Comparison of ENCODE assay signal across 1 cellular context in genomic region chr1:61337981-61338848, GRCh38.
TF ChIP-seq lines count a peak whose summit lies in the region.

No MANE protein-coding gene starts in this region.

TF ChIP-seq in HepG2, 621 proteins besides CTCF, POLR2A, EP300 and RAD21 (continued from another document and continues in another):
- TF ChIP-seq CENPBD1 (CRISPR knock-in tag; IDR thresholded peaks at IDR 0.05; ENCODE audit: borderline replicate concordance, low read depth) (no peak), KDM2A (CRISPR knock-in tag; IDR thresholded peaks at IDR 0.05; ENCODE audit: borderline replicate concordance, low read depth) (0 out of 2 replicates have a peak, but pooled peaks have one; percentile 52), FOXA3 (CRISPR knock-in tag; IDR thresholded peaks at IDR 0.05) (peak; percentile 86), MTA1 (CRISPR knock-in tag; IDR thresholded peaks at IDR 0.05; ENCODE audit: borderline replicate concordance) (no peak), ZMYM4 (CRISPR knock-in tag; IDR thresholded peaks at IDR 0.05) (peak; percentile 60), NFYC (CRISPR knock-in tag; IDR thresholded peaks at IDR 0.05) (no peak), SOX6 (IDR thresholded peaks at IDR 0.05) (no peak), SOX6 (CRISPR knock-in tag; IDR thresholded peaks at IDR 0.05) (peak; percentile 76), JUNB (CRISPR knock-in tag; IDR thresholded peaks at IDR 0.05; ENCODE audit: borderline replicate concordance) (peak; percentile 75; the same call in 1 of the 2 replicates), NFYB (CRISPR knock-in tag; IDR thresholded peaks at IDR 0.05) (no peak), TOE1 (CRISPR knock-in tag; IDR thresholded peaks at IDR 0.05) (0 out of 2 replicates have a peak, but pooled peaks have one; percentile 51), HNRNPLL (IDR thresholded peaks at IDR 0.05; ENCODE audit: low read depth, low read length, poor library complexity, severe bottlenecking) (no peak), ATF7 (IDR thresholded peaks at IDR 0.05) (peak; percentile 50; the same call in 1 of the 2 replicates), ATF7 (CRISPR knock-in tag; IDR thresholded peaks at IDR 0.05) (peak; percentile 98), NR2F1 (CRISPR knock-in tag; IDR thresholded peaks at IDR 0.05) (no peak), ZNF543 (CRISPR knock-in tag; IDR thresholded peaks at IDR 0.05) (no peak), SUZ12 (IDR thresholded peaks at IDR 0.05; ENCODE audit: low read depth, low read length) (no peak), PITX1 (CRISPR knock-in tag; IDR thresholded peaks at IDR 0.05) (no peak), ZNF556 (CRISPR knock-in tag; IDR thresholded peaks at IDR 0.05; ENCODE audit: borderline replicate concordance) (no peak), ZNF629 (CRISPR knock-in tag; conservative IDR thresholded peaks at IDR 0.05) (no peak), AKNA (CRISPR knock-in tag; IDR thresholded peaks at IDR 0.05; ENCODE audit: borderline replicate concordance) (no peak), NFE2L1 (CRISPR knock-in tag; IDR thresholded peaks at IDR 0.05; ENCODE audit: borderline replicate concordance) (no peak), HMG20B (CRISPR knock-in tag; conservative IDR thresholded peaks at IDR 0.05) (peak; percentile 32; the same call in 1 of the 2 replicates), MZF1 (CRISPR knock-in tag; IDR thresholded peaks at IDR 0.05; ENCODE audit: borderline replicate concordance) (no peak), ZSCAN22 (CRISPR knock-in tag; IDR thresholded peaks at IDR 0.05) (no peak), ZBTB49 (CRISPR knock-in tag; IDR thresholded peaks at IDR 0.05; ENCODE audit: borderline replicate concordance) (no peak), NFIB (CRISPR knock-in tag; IDR thresholded peaks at IDR 0.05; ENCODE audit: borderline replicate concordance) (no peak), SMARCE1 (IDR thresholded peaks at IDR 0.05; ENCODE audit: borderline replicate concordance) (no peak), PHB2 (IDR thresholded peaks at IDR 0.05; ENCODE audit: partially characterized antibody) (no peak), STAT5B (CRISPR knock-in tag; IDR thresholded peaks at IDR 0.05) (no peak), MAFF (IDR thresholded peaks at IDR 0.05; ENCODE audit: low read depth, low read length) (no peak), ZBTB7A (CRISPR knock-in tag; IDR thresholded peaks at IDR 0.05) (no peak), HOXD1 (CRISPR knock-in tag; IDR thresholded peaks at IDR 0.05) (no peak), HOXA3 (CRISPR knock-in tag; IDR thresholded peaks at IDR 0.05) (peak; percentile 72; the same call in 1 of the 2 replicates), ZSCAN29 (CRISPR knock-in tag; conservative IDR thresholded peaks at IDR 0.05) (no peak), MYPOP (CRISPR knock-in tag; IDR thresholded peaks at IDR 0.05) (peak; percentile 41; the same call in 1 of the 2 replicates), CCAR2 (optimal IDR thresholded peaks at IDR 0.05; ENCODE audit: low read depth, low read length) (no peak), KDM5A (IDR thresholded peaks at IDR 0.05; ENCODE audit: borderline replicate concordance, low read length) (no peak; the same call in 1 of the 2 replicates), ZNF782 (CRISPR knock-in tag; IDR thresholded peaks at IDR 0.05; ENCODE audit: borderline replicate concordance) (no peak), FOXO1 (CRISPR knock-in tag; IDR thresholded peaks at IDR 0.05) (0 out of 2 replicates have a peak, but pooled peaks have one; percentile 18), ZNF362 (CRISPR knock-in tag; IDR thresholded peaks at IDR 0.05; ENCODE audit: borderline replicate concordance) (no peak), HOXA7 (CRISPR knock-in tag; IDR thresholded peaks at IDR 0.05) (no peak), NAIF1 (CRISPR knock-in tag; IDR thresholded peaks at IDR 0.05; ENCODE audit: borderline replicate concordance) (no peak)
- TF ChIP-seq, protein P1, sequence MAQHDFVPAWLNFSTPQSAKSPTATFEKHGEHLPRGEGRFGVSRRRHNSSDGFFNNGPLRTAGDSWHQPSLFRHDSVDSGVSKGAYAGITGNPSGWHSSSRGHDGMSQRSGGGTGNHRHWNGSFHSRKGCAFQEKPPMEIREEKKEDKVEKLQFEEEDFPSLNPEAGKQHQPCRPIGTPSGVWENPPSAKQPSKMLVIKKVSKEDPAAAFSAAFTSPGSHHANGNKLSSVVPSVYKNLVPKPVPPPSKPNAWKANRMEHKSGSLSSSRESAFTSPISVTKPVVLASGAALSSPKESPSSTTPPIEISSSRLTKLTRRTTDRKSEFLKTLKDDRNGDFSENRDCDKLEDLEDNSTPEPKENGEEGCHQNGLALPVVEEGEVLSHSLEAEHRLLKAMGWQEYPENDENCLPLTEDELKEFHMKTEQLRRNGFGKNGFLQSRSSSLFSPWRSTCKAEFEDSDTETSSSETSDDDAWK (CRISPR knock-in tag; IDR thresholded peaks at IDR 0.05): no peak
- TF ChIP-seq, protein P2, sequence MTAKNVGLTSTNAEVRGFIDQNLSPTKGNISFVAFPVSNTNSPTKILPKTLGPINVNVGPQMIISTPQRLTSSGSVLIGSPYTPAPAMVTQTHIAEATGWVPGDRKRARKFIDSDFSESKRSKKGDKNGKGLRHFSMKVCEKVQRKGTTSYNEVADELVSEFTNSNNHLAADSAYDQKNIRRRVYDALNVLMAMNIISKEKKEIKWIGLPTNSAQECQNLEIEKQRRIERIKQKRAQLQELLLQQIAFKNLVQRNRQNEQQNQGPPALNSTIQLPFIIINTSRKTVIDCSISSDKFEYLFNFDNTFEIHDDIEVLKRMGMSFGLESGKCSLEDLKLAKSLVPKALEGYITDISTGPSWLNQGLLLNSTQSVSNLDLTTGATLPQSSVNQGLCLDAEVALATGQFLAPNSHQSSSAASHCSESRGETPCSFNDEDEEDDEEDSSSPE (CRISPR knock-in tag; IDR thresholded peaks at IDR 0.05): no peak
- TF ChIP-seq, protein P3, sequence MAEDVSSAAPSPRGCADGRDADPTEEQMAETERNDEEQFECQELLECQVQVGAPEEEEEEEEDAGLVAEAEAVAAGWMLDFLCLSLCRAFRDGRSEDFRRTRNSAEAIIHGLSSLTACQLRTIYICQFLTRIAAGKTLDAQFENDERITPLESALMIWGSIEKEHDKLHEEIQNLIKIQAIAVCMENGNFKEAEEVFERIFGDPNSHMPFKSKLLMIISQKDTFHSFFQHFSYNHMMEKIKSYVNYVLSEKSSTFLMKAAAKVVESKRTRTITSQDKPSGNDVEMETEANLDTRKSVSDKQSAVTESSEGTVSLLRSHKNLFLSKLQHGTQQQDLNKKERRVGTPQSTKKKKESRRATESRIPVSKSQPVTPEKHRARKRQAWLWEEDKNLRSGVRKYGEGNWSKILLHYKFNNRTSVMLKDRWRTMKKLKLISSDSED (CRISPR knock-in tag; IDR thresholded peaks at IDR 0.05): no peak
- TF ChIP-seq, protein P4, sequence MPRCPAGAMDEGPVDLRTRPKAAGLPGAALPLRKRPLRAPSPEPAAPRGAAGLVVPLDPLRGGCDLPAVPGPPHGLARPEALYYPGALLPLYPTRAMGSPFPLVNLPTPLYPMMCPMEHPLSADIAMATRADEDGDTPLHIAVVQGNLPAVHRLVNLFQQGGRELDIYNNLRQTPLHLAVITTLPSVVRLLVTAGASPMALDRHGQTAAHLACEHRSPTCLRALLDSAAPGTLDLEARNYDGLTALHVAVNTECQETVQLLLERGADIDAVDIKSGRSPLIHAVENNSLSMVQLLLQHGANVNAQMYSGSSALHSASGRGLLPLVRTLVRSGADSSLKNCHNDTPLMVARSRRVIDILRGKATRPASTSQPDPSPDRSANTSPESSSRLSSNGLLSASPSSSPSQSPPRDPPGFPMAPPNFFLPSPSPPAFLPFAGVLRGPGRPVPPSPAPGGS (CRISPR knock-in tag; IDR thresholded peaks at IDR 0.05): no peak
- TF ChIP-seq, protein P5, sequence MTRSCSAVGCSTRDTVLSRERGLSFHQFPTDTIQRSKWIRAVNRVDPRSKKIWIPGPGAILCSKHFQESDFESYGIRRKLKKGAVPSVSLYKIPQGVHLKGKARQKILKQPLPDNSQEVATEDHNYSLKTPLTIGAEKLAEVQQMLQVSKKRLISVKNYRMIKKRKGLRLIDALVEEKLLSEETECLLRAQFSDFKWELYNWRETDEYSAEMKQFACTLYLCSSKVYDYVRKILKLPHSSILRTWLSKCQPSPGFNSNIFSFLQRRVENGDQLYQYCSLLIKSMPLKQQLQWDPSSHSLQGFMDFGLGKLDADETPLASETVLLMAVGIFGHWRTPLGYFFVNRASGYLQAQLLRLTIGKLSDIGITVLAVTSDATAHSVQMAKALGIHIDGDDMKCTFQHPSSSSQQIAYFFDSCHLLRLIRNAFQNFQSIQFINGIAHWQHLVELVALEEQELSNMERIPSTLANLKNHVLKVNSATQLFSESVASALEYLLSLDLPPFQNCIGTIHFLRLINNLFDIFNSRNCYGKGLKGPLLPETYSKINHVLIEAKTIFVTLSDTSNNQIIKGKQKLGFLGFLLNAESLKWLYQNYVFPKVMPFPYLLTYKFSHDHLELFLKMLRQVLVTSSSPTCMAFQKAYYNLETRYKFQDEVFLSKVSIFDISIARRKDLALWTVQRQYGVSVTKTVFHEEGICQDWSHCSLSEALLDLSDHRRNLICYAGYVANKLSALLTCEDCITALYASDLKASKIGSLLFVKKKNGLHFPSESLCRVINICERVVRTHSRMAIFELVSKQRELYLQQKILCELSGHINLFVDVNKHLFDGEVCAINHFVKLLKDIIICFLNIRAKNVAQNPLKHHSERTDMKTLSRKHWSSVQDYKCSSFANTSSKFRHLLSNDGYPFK (CRISPR knock-in tag; IDR thresholded peaks at IDR 0.05; ENCODE audit: borderline replicate concordance): no peak
- TF ChIP-seq, protein P6, sequence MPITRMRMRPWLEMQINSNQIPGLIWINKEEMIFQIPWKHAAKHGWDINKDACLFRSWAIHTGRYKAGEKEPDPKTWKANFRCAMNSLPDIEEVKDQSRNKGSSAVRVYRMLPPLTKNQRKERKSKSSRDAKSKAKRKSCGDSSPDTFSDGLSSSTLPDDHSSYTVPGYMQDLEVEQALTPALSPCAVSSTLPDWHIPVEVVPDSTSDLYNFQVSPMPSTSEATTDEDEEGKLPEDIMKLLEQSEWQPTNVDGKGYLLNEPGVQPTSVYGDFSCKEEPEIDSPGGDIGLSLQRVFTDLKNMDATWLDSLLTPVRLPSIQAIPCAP (CRISPR knock-in tag; IDR thresholded peaks at IDR 0.05; ENCODE audit: low read depth): no peak
